Comparison of ENCODE assay signal across 1 cellular context in the genomic region with DNA sequence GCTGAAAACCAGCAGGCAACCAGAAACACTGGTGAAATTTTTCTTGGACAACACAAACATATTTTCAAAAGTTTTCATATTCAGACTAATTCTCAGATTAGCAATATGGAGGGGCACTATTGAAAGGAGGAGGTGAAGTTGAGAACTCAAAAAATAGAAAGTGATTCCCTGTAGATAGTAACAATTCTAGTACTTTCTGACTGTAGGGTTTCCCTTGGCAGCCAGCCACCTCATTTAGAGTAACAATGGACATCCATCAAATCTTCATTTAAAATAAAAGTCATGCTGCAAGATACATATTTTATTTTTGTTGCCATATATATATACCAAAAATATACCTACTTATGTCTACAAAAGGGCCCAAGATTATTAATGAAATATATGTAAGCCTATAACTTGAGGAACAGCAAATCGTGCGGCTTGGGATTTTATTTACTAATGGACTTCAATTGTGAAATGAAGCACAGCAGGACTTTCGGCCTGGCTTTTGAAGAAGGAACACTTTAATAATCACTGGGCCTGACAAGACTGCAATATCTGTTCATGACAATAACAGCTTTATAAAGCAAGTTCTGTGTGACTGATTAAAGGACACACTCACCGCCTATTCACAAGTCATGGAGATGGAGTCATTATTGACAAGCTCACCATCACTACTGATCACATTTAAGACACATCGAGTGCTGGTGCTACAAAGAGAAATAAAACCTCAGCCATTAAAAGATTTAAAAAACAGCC.
A peak's percentile ranks its signal among the peaks of the same experiment; 100 is the strongest.
TF ChIP-seq lines count a peak whose summit lies in the region.

No MANE protein-coding gene starts in this region.

TF ChIP-seq in HEK293, 187 proteins besides CTCF, POLR2A, EP300 and RAD21 (continued from another document):
- TF ChIP-seq, protein P1, sequence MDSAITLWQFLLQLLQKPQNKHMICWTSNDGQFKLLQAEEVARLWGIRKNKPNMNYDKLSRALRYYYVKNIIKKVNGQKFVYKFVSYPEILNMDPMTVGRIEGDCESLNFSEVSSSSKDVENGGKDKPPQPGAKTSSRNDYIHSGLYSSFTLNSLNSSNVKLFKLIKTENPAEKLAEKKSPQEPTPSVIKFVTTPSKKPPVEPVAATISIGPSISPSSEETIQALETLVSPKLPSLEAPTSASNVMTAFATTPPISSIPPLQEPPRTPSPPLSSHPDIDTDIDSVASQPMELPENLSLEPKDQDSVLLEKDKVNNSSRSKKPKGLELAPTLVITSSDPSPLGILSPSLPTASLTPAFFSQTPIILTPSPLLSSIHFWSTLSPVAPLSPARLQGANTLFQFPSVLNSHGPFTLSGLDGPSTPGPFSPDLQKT (IDR thresholded peaks at IDR 0.05; ENCODE audit: borderline replicate concordance, low read depth, low read length), result no peak
- TF ChIP-seq ZNF366 (tag by site-specific recombination; conservative IDR thresholded peaks at IDR 0.05) (no peak), SCRT2 (tag by site-specific recombination; IDR thresholded peaks at IDR 0.05) (no peak), TCF7L2 (IDR thresholded peaks at IDR 0.05; ENCODE audit: borderline replicate concordance, low read depth, low read length) (peak; percentile 79; the same call in 1 of the 2 replicates), ZNF211 (tag by site-specific recombination; IDR thresholded peaks at IDR 0.05; ENCODE audit: low read depth) (no peak), ZNF223 (tag by site-specific recombination; IDR thresholded peaks at IDR 0.05) (no peak), ZBTB20 (tag by site-specific recombination; IDR thresholded peaks at IDR 0.05) (no peak), ZNF138 (tag by site-specific recombination; IDR thresholded peaks at IDR 0.05; ENCODE audit: borderline replicate concordance) (no peak), PRDM1 (tag by site-specific recombination; IDR thresholded peaks at IDR 0.05) (0 out of 2 replicates have a peak, but pooled peaks have one; percentile 19), ZNF777 (tag by site-specific recombination; IDR thresholded peaks at IDR 0.05; ENCODE audit: borderline replicate concordance) (no peak), MEIS1 (CRISPR knock-in tag; IDR thresholded peaks at IDR 0.05; ENCODE audit: borderline replicate concordance) (no peak), ZNF175 (tag by site-specific recombination; IDR thresholded peaks at IDR 0.05) (no peak), ZNF335 (tag by site-specific recombination; conservative IDR thresholded peaks at IDR 0.05) (0 out of 2 replicates have a peak, but pooled peaks have one; percentile 1), ZNF155 (tag by site-specific recombination; IDR thresholded peaks at IDR 0.05) (no peak), ZSCAN16 (tag by site-specific recombination; IDR thresholded peaks at IDR 0.05) (no peak), ZFP41 (tag by site-specific recombination; IDR thresholded peaks at IDR 0.05; ENCODE audit: borderline replicate concordance) (no peak), ZNF239 (tag by site-specific recombination; IDR thresholded peaks at IDR 0.05) (no peak), ZNF624 (tag by site-specific recombination; IDR thresholded peaks at IDR 0.05) (no peak), ZNF133 (tag by site-specific recombination; IDR thresholded peaks at IDR 0.05) (no peak), ZNF585B (tag by site-specific recombination; IDR thresholded peaks at IDR 0.05) (no peak), SP2 (tag by site-specific recombination; IDR thresholded peaks at IDR 0.05) (no peak), MYNN (tag by site-specific recombination; IDR thresholded peaks at IDR 0.05; ENCODE audit: borderline replicate concordance) (peak; percentile 96), ZNF621 (tag by site-specific recombination; IDR thresholded peaks at IDR 0.05) (no peak), BCL11A (tag by site-specific recombination; IDR thresholded peaks at IDR 0.05; ENCODE audit: low read depth) (no peak)
- TF ChIP-seq, protein P2, sequence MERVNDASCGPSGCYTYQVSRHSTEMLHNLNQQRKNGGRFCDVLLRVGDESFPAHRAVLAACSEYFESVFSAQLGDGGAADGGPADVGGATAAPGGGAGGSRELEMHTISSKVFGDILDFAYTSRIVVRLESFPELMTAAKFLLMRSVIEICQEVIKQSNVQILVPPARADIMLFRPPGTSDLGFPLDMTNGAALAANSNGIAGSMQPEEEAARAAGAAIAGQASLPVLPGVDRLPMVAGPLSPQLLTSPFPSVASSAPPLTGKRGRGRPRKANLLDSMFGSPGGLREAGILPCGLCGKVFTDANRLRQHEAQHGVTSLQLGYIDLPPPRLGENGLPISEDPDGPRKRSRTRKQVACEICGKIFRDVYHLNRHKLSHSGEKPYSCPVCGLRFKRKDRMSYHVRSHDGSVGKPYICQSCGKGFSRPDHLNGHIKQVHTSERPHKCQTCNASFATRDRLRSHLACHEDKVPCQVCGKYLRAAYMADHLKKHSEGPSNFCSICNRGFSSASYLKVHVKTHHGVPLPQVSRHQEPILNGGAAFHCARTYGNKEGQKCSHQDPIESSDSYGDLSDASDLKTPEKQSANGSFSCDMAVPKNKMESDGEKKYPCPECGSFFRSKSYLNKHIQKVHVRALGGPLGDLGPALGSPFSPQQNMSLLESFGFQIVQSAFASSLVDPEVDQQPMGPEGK (tag by site-specific recombination; IDR thresholded peaks at IDR 0.05), result no peak
- TF ChIP-seq, protein P3, sequence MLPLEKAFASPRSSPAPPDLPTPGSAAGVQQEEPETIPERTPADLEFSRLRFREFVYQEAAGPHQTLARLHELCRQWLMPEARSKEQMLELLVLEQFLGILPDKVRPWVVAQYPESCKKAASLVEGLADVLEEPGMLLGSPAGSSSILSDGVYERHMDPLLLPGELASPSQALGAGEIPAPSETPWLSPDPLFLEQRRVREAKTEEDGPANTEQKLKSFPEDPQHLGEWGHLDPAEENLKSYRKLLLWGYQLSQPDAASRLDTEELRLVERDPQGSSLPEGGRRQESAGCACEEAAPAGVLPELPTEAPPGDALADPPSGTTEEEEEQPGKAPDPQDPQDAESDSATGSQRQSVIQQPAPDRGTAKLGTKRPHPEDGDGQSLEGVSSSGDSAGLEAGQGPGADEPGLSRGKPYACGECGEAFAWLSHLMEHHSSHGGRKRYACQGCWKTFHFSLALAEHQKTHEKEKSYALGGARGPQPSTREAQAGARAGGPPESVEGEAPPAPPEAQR (tag by site-specific recombination; IDR thresholded peaks at IDR 0.05), result no peak
- TF ChIP-seq, protein P4, sequence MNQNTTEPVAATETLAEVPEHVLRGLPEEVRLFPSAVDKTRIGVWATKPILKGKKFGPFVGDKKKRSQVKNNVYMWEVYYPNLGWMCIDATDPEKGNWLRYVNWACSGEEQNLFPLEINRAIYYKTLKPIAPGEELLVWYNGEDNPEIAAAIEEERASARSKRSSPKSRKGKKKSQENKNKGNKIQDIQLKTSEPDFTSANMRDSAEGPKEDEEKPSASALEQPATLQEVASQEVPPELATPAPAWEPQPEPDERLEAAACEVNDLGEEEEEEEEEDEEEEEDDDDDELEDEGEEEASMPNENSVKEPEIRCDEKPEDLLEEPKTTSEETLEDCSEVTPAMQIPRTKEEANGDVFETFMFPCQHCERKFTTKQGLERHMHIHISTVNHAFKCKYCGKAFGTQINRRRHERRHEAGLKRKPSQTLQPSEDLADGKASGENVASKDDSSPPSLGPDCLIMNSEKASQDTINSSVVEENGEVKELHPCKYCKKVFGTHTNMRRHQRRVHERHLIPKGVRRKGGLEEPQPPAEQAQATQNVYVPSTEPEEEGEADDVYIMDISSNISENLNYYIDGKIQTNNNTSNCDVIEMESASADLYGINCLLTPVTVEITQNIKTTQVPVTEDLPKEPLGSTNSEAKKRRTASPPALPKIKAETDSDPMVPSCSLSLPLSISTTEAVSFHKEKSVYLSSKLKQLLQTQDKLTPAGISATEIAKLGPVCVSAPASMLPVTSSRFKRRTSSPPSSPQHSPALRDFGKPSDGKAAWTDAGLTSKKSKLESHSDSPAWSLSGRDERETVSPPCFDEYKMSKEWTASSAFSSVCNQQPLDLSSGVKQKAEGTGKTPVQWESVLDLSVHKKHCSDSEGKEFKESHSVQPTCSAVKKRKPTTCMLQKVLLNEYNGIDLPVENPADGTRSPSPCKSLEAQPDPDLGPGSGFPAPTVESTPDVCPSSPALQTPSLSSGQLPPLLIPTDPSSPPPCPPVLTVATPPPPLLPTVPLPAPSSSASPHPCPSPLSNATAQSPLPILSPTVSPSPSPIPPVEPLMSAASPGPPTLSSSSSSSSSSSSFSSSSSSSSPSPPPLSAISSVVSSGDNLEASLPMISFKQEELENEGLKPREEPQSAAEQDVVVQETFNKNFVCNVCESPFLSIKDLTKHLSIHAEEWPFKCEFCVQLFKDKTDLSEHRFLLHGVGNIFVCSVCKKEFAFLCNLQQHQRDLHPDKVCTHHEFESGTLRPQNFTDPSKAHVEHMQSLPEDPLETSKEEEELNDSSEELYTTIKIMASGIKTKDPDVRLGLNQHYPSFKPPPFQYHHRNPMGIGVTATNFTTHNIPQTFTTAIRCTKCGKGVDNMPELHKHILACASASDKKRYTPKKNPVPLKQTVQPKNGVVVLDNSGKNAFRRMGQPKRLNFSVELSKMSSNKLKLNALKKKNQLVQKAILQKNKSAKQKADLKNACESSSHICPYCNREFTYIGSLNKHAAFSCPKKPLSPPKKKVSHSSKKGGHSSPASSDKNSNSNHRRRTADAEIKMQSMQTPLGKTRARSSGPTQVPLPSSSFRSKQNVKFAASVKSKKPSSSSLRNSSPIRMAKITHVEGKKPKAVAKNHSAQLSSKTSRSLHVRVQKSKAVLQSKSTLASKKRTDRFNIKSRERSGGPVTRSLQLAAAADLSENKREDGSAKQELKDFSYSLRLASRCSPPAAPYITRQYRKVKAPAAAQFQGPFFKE (tag by site-specific recombination; IDR thresholded peaks at IDR 0.05; ENCODE audit: borderline replicate concordance), result no peak
- TF ChIP-seq, protein P5, sequence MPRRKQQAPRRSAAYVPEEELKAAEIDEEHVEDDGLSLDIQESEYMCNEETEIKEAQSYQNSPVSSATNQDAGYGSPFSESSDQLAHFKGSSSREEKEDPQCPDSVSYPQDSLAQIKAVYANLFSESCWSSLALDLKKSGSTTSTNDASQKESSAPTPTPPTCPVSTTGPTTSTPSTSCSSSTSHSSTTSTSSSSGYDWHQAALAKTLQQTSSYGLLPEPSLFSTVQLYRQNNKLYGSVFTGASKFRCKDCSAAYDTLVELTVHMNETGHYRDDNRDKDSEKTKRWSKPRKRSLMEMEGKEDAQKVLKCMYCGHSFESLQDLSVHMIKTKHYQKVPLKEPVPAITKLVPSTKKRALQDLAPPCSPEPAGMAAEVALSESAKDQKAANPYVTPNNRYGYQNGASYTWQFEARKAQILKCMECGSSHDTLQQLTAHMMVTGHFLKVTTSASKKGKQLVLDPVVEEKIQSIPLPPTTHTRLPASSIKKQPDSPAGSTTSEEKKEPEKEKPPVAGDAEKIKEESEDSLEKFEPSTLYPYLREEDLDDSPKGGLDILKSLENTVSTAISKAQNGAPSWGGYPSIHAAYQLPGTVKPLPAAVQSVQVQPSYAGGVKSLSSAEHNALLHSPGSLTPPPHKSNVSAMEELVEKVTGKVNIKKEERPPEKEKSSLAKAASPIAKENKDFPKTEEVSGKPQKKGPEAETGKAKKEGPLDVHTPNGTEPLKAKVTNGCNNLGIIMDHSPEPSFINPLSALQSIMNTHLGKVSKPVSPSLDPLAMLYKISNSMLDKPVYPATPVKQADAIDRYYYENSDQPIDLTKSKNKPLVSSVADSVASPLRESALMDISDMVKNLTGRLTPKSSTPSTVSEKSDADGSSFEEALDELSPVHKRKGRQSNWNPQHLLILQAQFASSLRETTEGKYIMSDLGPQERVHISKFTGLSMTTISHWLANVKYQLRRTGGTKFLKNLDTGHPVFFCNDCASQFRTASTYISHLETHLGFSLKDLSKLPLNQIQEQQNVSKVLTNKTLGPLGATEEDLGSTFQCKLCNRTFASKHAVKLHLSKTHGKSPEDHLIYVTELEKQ (tag by site-specific recombination; IDR thresholded peaks at IDR 0.05; ENCODE audit: borderline replicate concordance), result no peak
- TF ChIP-seq, protein P6, sequence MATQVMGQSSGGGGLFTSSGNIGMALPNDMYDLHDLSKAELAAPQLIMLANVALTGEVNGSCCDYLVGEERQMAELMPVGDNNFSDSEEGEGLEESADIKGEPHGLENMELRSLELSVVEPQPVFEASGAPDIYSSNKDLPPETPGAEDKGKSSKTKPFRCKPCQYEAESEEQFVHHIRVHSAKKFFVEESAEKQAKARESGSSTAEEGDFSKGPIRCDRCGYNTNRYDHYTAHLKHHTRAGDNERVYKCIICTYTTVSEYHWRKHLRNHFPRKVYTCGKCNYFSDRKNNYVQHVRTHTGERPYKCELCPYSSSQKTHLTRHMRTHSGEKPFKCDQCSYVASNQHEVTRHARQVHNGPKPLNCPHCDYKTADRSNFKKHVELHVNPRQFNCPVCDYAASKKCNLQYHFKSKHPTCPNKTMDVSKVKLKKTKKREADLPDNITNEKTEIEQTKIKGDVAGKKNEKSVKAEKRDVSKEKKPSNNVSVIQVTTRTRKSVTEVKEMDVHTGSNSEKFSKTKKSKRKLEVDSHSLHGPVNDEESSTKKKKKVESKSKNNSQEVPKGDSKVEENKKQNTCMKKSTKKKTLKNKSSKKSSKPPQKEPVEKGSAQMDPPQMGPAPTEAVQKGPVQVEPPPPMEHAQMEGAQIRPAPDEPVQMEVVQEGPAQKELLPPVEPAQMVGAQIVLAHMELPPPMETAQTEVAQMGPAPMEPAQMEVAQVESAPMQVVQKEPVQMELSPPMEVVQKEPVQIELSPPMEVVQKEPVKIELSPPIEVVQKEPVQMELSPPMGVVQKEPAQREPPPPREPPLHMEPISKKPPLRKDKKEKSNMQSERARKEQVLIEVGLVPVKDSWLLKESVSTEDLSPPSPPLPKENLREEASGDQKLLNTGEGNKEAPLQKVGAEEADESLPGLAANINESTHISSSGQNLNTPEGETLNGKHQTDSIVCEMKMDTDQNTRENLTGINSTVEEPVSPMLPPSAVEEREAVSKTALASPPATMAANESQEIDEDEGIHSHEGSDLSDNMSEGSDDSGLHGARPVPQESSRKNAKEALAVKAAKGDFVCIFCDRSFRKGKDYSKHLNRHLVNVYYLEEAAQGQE (tag by site-specific recombination; IDR thresholded peaks at IDR 0.05), result no peak
- TF ChIP-seq, protein P7, sequence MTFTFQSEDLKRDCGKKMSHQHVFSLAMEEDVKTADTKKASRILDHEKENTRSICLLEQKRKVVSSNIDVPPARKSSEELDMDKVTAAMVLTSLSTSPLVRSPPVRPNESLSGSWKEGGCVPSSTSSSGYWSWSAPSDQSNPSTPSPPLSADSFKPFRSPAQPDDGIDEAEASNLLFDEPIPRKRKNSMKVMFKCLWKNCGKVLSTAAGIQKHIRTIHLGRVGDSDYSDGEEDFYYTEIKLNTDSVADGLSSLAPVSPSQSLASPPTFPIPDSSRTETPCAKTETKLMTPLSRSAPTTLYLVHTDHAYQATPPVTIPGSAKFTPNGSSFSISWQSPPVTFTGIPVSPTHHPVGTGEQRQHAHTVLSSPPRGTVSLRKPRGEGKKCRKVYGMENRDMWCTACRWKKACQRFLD (tag by site-specific recombination; IDR thresholded peaks at IDR 0.05), result no peak
- TF ChIP-seq, protein P8, sequence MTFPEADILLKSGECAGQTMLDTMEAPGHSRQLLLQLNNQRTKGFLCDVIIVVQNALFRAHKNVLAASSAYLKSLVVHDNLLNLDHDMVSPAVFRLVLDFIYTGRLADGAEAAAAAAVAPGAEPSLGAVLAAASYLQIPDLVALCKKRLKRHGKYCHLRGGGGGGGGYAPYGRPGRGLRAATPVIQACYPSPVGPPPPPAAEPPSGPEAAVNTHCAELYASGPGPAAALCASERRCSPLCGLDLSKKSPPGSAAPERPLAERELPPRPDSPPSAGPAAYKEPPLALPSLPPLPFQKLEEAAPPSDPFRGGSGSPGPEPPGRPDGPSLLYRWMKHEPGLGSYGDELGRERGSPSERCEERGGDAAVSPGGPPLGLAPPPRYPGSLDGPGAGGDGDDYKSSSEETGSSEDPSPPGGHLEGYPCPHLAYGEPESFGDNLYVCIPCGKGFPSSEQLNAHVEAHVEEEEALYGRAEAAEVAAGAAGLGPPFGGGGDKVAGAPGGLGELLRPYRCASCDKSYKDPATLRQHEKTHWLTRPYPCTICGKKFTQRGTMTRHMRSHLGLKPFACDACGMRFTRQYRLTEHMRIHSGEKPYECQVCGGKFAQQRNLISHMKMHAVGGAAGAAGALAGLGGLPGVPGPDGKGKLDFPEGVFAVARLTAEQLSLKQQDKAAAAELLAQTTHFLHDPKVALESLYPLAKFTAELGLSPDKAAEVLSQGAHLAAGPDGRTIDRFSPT (tag by site-specific recombination; IDR thresholded peaks at IDR 0.05), result no peak
